9 cellular contexts compared by ENCODE assay signal in the genomic region with DNA sequence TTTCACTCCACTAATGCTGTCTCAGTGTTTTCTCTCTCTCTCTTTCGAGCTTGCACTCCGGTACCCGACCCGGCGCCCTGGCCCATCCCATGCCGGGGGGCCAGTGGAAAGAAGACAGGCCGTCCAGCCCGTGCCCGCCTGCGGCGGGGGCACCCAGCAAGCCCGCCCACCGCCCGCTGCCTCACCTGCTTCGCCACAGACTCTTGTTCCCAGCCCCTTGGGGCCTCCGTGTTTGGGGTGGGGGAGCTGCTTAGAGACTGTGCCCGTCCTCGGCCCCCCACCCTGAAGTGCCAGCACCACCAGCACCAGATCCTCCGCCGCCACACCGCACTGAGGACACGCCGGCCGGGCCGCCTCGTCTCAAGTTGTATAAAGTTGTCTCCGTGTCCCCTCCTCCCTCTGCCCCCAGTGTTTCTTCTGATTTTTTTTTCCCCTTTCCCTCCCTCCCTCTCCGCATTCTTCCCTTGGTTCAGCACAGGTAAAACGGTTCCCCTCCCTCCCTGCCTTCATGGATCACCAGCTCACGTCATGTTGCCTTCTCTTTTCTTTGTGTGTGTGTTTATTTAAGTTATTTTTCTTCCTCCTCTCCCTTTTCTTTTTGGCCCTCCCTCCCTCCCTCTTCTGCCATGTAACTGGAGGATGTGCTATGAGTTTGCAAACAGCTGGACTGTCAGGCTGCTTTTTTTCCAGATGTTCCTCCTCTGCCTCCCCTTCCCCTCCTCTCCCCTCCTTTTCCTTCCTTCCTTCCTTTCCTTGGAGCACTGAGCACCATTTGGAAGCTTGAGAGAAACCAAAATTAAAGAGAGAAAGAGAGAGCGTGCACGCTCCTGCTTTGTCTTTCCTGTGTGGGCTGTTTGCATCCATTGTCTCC. TPM values are rescaled to one million over a fixed set of nuclear protein-coding genes. Genes with fewer than 3 reads are reported as not detected.
DNase-seq lines count a peak whose midpoint lies in the region; ATAC-seq and TF ChIP-seq lines count a peak whose summit lies in the region.
"Had no signal": no experiment of that assay in that cellular context is flagged by ENCODE, and none has a peak within 500 bp of the region (broad histone marks: within the 10 kb centered on the region; RNA-seq: fewer than 3 reads in every experiment).

No MANE protein-coding gene starts in this region.

- peak overlapping the region; percentile 32 for H3K27ac Mint-ChIP-seq in CD8-positive, alpha-beta T cell
- peak overlapping the region; percentile 95 for H3K27ac Mint-ChIP-seq in dendritic cell treated with granulocyte-macrophage colony-stimulating factor and Interleukin-4, amounts not matched to agents 40 ng/mL and 50 ng/mL, for 4 days
- H3K27ac Mint-ChIP-seq in osteocyte (ENCODE audit: unreplicated experiment), result peak overlapping the region; percentile 65

- no peaks in the 10 kb centered on the region for H3K27me3 Mint-ChIP-seq in CD8-positive, alpha-beta T cell (ENCODE audit: low read depth)
- H3K27me3 Mint-ChIP-seq in dendritic cell treated with granulocyte-macrophage colony-stimulating factor and Interleukin-4, amounts not matched to agents 40 ng/mL and 50 ng/mL, for 4 days, result peaks cover 15% of the 10 kb centered on the region
- H3K27me3 Mint-ChIP-seq in osteocyte (ENCODE audit: unreplicated experiment), result no peaks in the 10 kb centered on the region

- DNase-seq in CD8-positive, alpha-beta T cell, result no peak
- DNase-seq in NB4 (ENCODE audit: low read depth) (no peak), osteocyte (ENCODE audit: extremely low spot score, unreplicated experiment) (no peak), NCI-H748 (lab: John Stamatoyannopoulos, UW; ENCODE audit: unreplicated experiment) (no peak)
- no peak for DNase-seq in NK-92 treated with Interleukin-12 subunit alpha and Interleukin-12 subunit beta, amount 100 ng/mL, for 24 hours (lab: John Stamatoyannopoulos, UW)
- DNase-seq: SHP77 had no signal

- peaks cover 40% of the 10 kb centered on the region for H3K4me1 Mint-ChIP-seq in CD8-positive, alpha-beta T cell (ENCODE audit: low read depth)
- H3K4me1 Mint-ChIP-seq in dendritic cell treated with granulocyte-macrophage colony-stimulating factor and Interleukin-4, amounts not matched to agents 40 ng/mL and 50 ng/mL, for 4 days (ENCODE audit: low read depth), result peaks cover 63% of the 10 kb centered on the region
- peaks cover 33% of the 10 kb centered on the region for H3K4me1 Mint-ChIP-seq in osteocyte (ENCODE audit: unreplicated experiment)

- no peaks in the 10 kb centered on the region for H3K27me3 ChIP-seq in CD8-positive, alpha-beta T cell (ENCODE audit: insufficient read depth, low read length)

- H3K36me3 Mint-ChIP-seq in CD8-positive, alpha-beta T cell, result peaks cover 55% of the 10 kb centered on the region
- peaks cover 65% of the 10 kb centered on the region for H3K36me3 Mint-ChIP-seq in dendritic cell treated with granulocyte-macrophage colony-stimulating factor and Interleukin-4, amounts not matched to agents 40 ng/mL and 50 ng/mL, for 4 days (ENCODE audit: low read depth)
- H3K36me3 Mint-ChIP-seq in osteocyte (ENCODE audit: unreplicated experiment), result peaks cover 23% of the 10 kb centered on the region

- POLR2A ChIA-PET in CD8-positive, alpha-beta T cell (lab: Charles Lee), result interaction anchor here (1.0 kb wide), 1 partner anchor 13 kb away, joined by 5 read pairs; the partner anchor contains the start of gene LENG8

- CTCF ChIA-PET in CD8-positive, alpha-beta T cell (lab: Charles Lee), result interaction anchor here (0.7 kb wide), 1 partner anchor 13 kb away, joined by 3 read pairs; the partner anchor contains the start of gene LENG8

- ATAC-seq in CD8-positive, alpha-beta T cell, result no peak
- ATAC-seq in HG03469 (IDR thresholded peaks at IDR 0.05; ENCODE audit: unreplicated experiment) (no peak), GM21526 (IDR thresholded peaks at IDR 0.05; ENCODE audit: low FRiP score, unreplicated experiment) (no peak)

- H3K4me3 ChIP-seq in CD8-positive, alpha-beta T cell (ENCODE audit: low read depth, low read length), result no peak overlapping the region
- peak overlapping the region; percentile 55 for H3K4me3 ChIP-seq in NB4 (ENCODE audit: low read depth, low read length)

- H3K36me3 ChIP-seq in CD8-positive, alpha-beta T cell (ENCODE audit: insufficient read depth, low read length), result peaks cover 43% of the 10 kb centered on the region

- H3K9me3 ChIP-seq in CD8-positive, alpha-beta T cell (ENCODE audit: low read length), result no peaks in the 10 kb centered on the region

- no peaks in the 10 kb centered on the region for H3K9me3 Mint-ChIP-seq in CD8-positive, alpha-beta T cell
- H3K9me3 Mint-ChIP-seq in dendritic cell treated with granulocyte-macrophage colony-stimulating factor and Interleukin-4, amounts not matched to agents 40 ng/mL and 50 ng/mL, for 4 days, result no peaks in the 10 kb centered on the region
- no peaks in the 10 kb centered on the region for H3K9me3 Mint-ChIP-seq in osteocyte (ENCODE audit: unreplicated experiment)

- H3K27ac ChIP-seq in CD8-positive, alpha-beta T cell (ENCODE audit: low read depth, low read length), result no peak overlapping the region

- peak overlapping the region; percentile 26 for H3K4me3 Mint-ChIP-seq in CD8-positive, alpha-beta T cell
- H3K4me3 Mint-ChIP-seq in dendritic cell treated with granulocyte-macrophage colony-stimulating factor and Interleukin-4, amounts not matched to agents 40 ng/mL and 50 ng/mL, for 4 days, result peak overlapping the region; percentile 78
- H3K4me3 Mint-ChIP-seq in osteocyte (ENCODE audit: unreplicated experiment), result peak overlapping the region; percentile 73

- TF ChIP-seq POLR2A in NB4 (IDR thresholded peaks at IDR 0.05; ENCODE audit: extremely low read depth, insufficient read length), result no peak

- intact Hi-C loops in CD8-positive, alpha-beta T cell (cut with DNase I, micrococcal nuclease), result loop anchor here (5.0 to 10.0 kb wide), 5 partner anchors 84 to 1013 kb away; partner anchors contain the start of genes C19orf85 (in 1 of the 2), CNOT3 (in 1 of the 2), ISOC2 (in 1 of the 2) and MYADM (in 1 of the 2)
- intact Hi-C loops in dendritic cell treated with granulocyte-macrophage colony-stimulating factor and Interleukin-4, amounts not matched to agents 40 ng/mL and 50 ng/mL, for 4 days (cut with micrococcal nuclease), result loop anchor here (1.0 kb wide), 1 partner anchor 13 kb away; no protein-coding TSS in a partner anchor

- no peak for TF ChIP-seq CTCF in CD8-positive, alpha-beta T cell (IDR thresholded peaks at IDR 0.05)
- TF ChIP-seq CTCF in NB4 (IDR thresholded peaks at IDR 0.05; ENCODE audit: low read depth, low read length), result no peak
- TF ChIP-seq CTCF in osteocyte (IDR thresholded peaks at IDR 0.05), result no peak

- peaks cover 20% of the 10 kb centered on the region for H3K4me1 ChIP-seq in CD8-positive, alpha-beta T cell (ENCODE audit: insufficient read depth, low read length)

RNA-seq across cellular contexts. Expression of gene LENG9, which starts 2.1 kb away (rescaled TPM):
- total RNA-seq in CD8-positive, alpha-beta T cell, result 1 to 10 TPM; 2.3 to 2.7 TPM
- total RNA-seq in osteocyte, result 11.0 and 11.1 TPM in 2 replicates

RNA-seq across cellular contexts. Expression of gene CDC42EP5, which starts 11.7 kb away (rescaled TPM):
- not detected for total RNA-seq in CD8-positive, alpha-beta T cell
- total RNA-seq in osteocyte, result 72.4 and 85.4 TPM in 2 replicates

RNA-seq across cellular contexts. Expression of gene LENG8, which starts 12.4 kb away (rescaled TPM):
- 100 to 1,000 TPM; 514 to 558 TPM for total RNA-seq in CD8-positive, alpha-beta T cell
- total RNA-seq in osteocyte, result 145 and 192 TPM in 2 replicates

RNA-seq across cellular contexts. Expression of gene LAIR2, which starts 41.2 kb away (rescaled TPM):
- not detected for total RNA-seq in CD8-positive, alpha-beta T cell
- total RNA-seq in osteocyte, result not detected in 2 replicates

RNA-seq across cellular contexts. Expression of gene TTYH1, which starts 46.2 kb away (rescaled TPM):
- total RNA-seq in CD8-positive, alpha-beta T cell, result not detected
- not detected in 2 replicates for total RNA-seq in osteocyte

Comparison
In these comparisons a context has a peak if more than half of its experiments do, and no peak if none do; other contexts are left out.
1. H3K27ac Mint-ChIP-seq: peak in every context shown above with its lines; median percentile 95 in dendritic cell treated with granulocyte-macrophage colony-stimulating factor and Interleukin-4, amounts not matched to agents 40 ng/mL and 50 ng/mL, for 4 days; 65 in osteocyte; 32 in CD8-positive, alpha-beta T cell.
2. H3K4me3 Mint-ChIP-seq: peak in every context shown above with its lines; median percentile 78 in dendritic cell treated with granulocyte-macrophage colony-stimulating factor and Interleukin-4, amounts not matched to agents 40 ng/mL and 50 ng/mL, for 4 days; 73 in osteocyte; 26 in CD8-positive, alpha-beta T cell.
3. RNA of gene CDC42EP5, which starts 11.7 kb away (total RNA-seq): 72.4 to 85.4 TPM in osteocyte; not detected in CD8-positive, alpha-beta T cell; every median in the first group is over 10 times any median in the second.